Comparison of ENCODE assay signal across 8 cellular contexts in the genomic region with DNA sequence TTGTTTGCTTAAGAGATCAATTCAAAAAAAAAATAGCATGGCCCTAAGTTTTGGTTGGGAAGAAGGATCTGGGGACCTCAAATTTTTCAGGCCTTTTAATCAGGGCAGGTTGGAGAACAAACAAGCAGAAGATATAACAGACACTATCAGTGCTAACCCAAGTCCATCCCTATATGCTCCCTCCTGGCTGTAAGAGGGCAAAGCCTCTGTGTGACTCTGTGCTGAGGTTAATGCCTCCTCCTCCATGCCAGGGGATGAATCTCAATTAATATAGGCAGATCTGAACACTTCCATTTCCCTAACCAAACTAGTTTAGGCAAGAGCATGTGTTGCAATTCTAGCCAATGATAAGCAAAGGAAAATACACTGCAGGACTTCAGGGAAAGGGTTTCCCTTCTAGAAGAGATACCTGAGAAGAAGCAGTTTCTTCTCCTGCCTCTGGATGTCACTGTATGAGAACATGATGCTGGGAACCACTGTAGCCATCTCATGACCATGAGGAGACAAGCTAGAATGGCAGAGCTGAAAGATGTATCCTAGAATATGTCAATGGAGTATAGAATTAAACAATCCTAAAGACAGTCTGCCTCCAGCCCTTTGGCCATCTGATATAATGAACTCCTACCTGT.
DNase-seq lines count a peak whose midpoint lies in the region; ATAC-seq and TF ChIP-seq lines count a peak whose summit lies in the region.

No MANE protein-coding gene starts in this region.

- H3K36me3 Mint-ChIP-seq in activated naive CD4-positive, alpha-beta T cell treated with anti-CD3 and anti-CD28 coated beads for 36 hours (ENCODE audit: low read depth), result no peaks in the 10 kb centered on the region
- no peaks in the 10 kb centered on the region for H3K36me3 Mint-ChIP-seq in activated naive CD4-positive, alpha-beta T cell treated with anti-CD3 and anti-CD28 coated beads, Interleukin-2, amount 10 ng/mL, durations not matched to agents 7 days and 5 days
- H3K36me3 Mint-ChIP-seq in activated CD4-positive, alpha-beta memory T cell treated with anti-CD3 and anti-CD28 coated beads, Interleukin-2, amount 10 ng/mL, durations not matched to agents 7 days and 5 days (ENCODE audit: low read depth), result no peaks in the 10 kb centered on the region

- H3K27me3 ChIP-seq in adrenal gland (no peaks in the 10 kb centered on the region), right lobe of liver (no peaks in the 10 kb centered on the region)

- H3K4me3 ChIP-seq in adrenal gland (no peak overlapping the region), right lobe of liver (no peak overlapping the region)

- peaks cover 23% of the 10 kb centered on the region for H3K27me3 Mint-ChIP-seq in activated naive CD4-positive, alpha-beta T cell treated with anti-CD3 and anti-CD28 coated beads for 36 hours (ENCODE audit: low read depth)
- peaks cover 5% of the 10 kb centered on the region for H3K27me3 Mint-ChIP-seq in activated naive CD4-positive, alpha-beta T cell treated with anti-CD3 and anti-CD28 coated beads, Interleukin-2, amount 10 ng/mL, durations not matched to agents 7 days and 5 days
- peaks cover 8% of the 10 kb centered on the region for H3K27me3 Mint-ChIP-seq in activated CD4-positive, alpha-beta memory T cell treated with anti-CD3 and anti-CD28 coated beads, Interleukin-2, amount 10 ng/mL, durations not matched to agents 7 days and 5 days

- CTCF ChIA-PET in activated naive CD4-positive, alpha-beta T cell treated with anti-CD3 and anti-CD28 coated beads for 36 hours (lab: Charles Lee), result interaction anchor here (1.2 kb wide), 1 partner anchor 181 kb away, joined by 4 read pairs; no protein-coding TSS in a partner anchor
- CTCF ChIA-PET in activated naive CD4-positive, alpha-beta T cell treated with anti-CD3 and anti-CD28 coated beads, Interleukin-2, amount 10 ng/mL, durations not matched to agents 7 days and 5 days (lab: Charles Lee), result interaction anchor here (0.6 to 0.7 kb wide), 2 partner anchors 305 to 551 kb away, joined by 3 read pairs; no protein-coding TSS in a partner anchor
- CTCF ChIA-PET in activated CD4-positive, alpha-beta memory T cell treated with anti-CD3 and anti-CD28 coated beads, Interleukin-2, amount 10 ng/mL, durations not matched to agents 7 days and 5 days (lab: Charles Lee), result interaction anchor here (0.8 to 1.7 kb wide), 2 partner anchors 305 to 307 kb away, joined by 3 to 4 read pairs; no protein-coding TSS in a partner anchor

- H3K4me3 Mint-ChIP-seq in activated naive CD4-positive, alpha-beta T cell treated with anti-CD3 and anti-CD28 coated beads for 36 hours, result no peak overlapping the region
- no peak overlapping the region for H3K4me3 Mint-ChIP-seq in activated naive CD4-positive, alpha-beta T cell treated with anti-CD3 and anti-CD28 coated beads, Interleukin-2, amount 10 ng/mL, durations not matched to agents 7 days and 5 days
- no peak overlapping the region for H3K4me3 Mint-ChIP-seq in activated CD4-positive, alpha-beta memory T cell treated with anti-CD3 and anti-CD28 coated beads, Interleukin-2, amount 10 ng/mL, durations not matched to agents 7 days and 5 days

- ATAC-seq in HG03139 (IDR thresholded peaks at IDR 0.05; ENCODE audit: unreplicated experiment) (peak; percentile 68), right lobe of liver (peak; percentile 81 to 94 (median 88)), GM21825 (IDR thresholded peaks at IDR 0.05; ENCODE audit: unreplicated experiment) (no peak)

- H3K36me3 ChIP-seq in adrenal gland (replicated peaks in 1 of 2) (no peaks in the 10 kb centered on the region), right lobe of liver (no peaks in the 10 kb centered on the region)

- H3K9me3 ChIP-seq in adrenal gland (replicated peaks in 1 of 3) (no peaks in the 10 kb centered on the region), right lobe of liver (no peaks in the 10 kb centered on the region)

- H3K27ac ChIP-seq in adrenal gland, result no peak overlapping the region
- no peak overlapping the region for H3K27ac ChIP-seq in right lobe of liver

- no peak overlapping the region for H3K27ac Mint-ChIP-seq in activated naive CD4-positive, alpha-beta T cell treated with anti-CD3 and anti-CD28 coated beads for 36 hours
- H3K27ac Mint-ChIP-seq in activated naive CD4-positive, alpha-beta T cell treated with anti-CD3 and anti-CD28 coated beads, Interleukin-2, amount 10 ng/mL, durations not matched to agents 7 days and 5 days, result no peak overlapping the region
- no peak overlapping the region for H3K27ac Mint-ChIP-seq in activated CD4-positive, alpha-beta memory T cell treated with anti-CD3 and anti-CD28 coated beads, Interleukin-2, amount 10 ng/mL, durations not matched to agents 7 days and 5 days

- no peaks in the 10 kb centered on the region for H3K4me1 Mint-ChIP-seq in activated naive CD4-positive, alpha-beta T cell treated with anti-CD3 and anti-CD28 coated beads for 36 hours (ENCODE audit: low read depth)
- no peaks in the 10 kb centered on the region for H3K4me1 Mint-ChIP-seq in activated naive CD4-positive, alpha-beta T cell treated with anti-CD3 and anti-CD28 coated beads, Interleukin-2, amount 10 ng/mL, durations not matched to agents 7 days and 5 days
- no peaks in the 10 kb centered on the region for H3K4me1 Mint-ChIP-seq in activated CD4-positive, alpha-beta memory T cell treated with anti-CD3 and anti-CD28 coated beads, Interleukin-2, amount 10 ng/mL, durations not matched to agents 7 days and 5 days

- intact Hi-C loops in activated naive CD4-positive, alpha-beta T cell treated with anti-CD3 and anti-CD28 coated beads for 36 hours (cut with micrococcal nuclease), result no loop called here
- intact Hi-C loops in adrenal gland (cut with DNase I), result no loop called here
- intact Hi-C loops in right lobe of liver (cut with DNase I), result no loop called here

- peak; percentile 7 to 43 (median 31) for TF ChIP-seq CTCF in adrenal gland (IDR thresholded peaks at IDR 0.05)
- TF ChIP-seq CTCF in right lobe of liver (IDR thresholded peaks at IDR 0.05), result peak; percentile 24 to 53 (median 40)

- peak; percentile 5 for DNase-seq in activated naive CD4-positive, alpha-beta T cell treated with anti-CD3 and anti-CD28 coated beads for 36 hours
- DNase-seq in activated naive CD4-positive, alpha-beta T cell treated with anti-CD3 and anti-CD28 coated beads, Interleukin-2, amount 10 ng/mL, durations not matched to agents 7 days and 5 days, result no peak
- DNase-seq in adrenal gland (peak in 2 of 7 donors; percentile 13 to 23), right lobe of liver (no peak), SHP77 (lab: John Stamatoyannopoulos, UW) (no peak)
- DNase-seq in activated CD4-positive, alpha-beta memory T cell treated with anti-CD3 and anti-CD28 coated beads, Interleukin-2, amount 10 ng/mL, durations not matched to agents 7 days and 5 days, result no peak

- TF ChIP-seq POLR2A in adrenal gland (IDR thresholded peaks at IDR 0.05) (no peak), right lobe of liver (IDR thresholded peaks at IDR 0.05) (no peak)

- H3K4me1 ChIP-seq in adrenal gland (replicated peaks in 1 of 2), result no peaks in the 10 kb centered on the region
- no peaks in the 10 kb centered on the region for H3K4me1 ChIP-seq in right lobe of liver

- no peaks in the 10 kb centered on the region for H3K9me3 Mint-ChIP-seq in activated naive CD4-positive, alpha-beta T cell treated with anti-CD3 and anti-CD28 coated beads for 36 hours
- H3K9me3 Mint-ChIP-seq in activated naive CD4-positive, alpha-beta T cell treated with anti-CD3 and anti-CD28 coated beads, Interleukin-2, amount 10 ng/mL, durations not matched to agents 7 days and 5 days, result no peaks in the 10 kb centered on the region
- no peaks in the 10 kb centered on the region for H3K9me3 Mint-ChIP-seq in activated CD4-positive, alpha-beta memory T cell treated with anti-CD3 and anti-CD28 coated beads, Interleukin-2, amount 10 ng/mL, durations not matched to agents 7 days and 5 days

- POLR2A ChIA-PET in activated CD4-positive, alpha-beta memory T cell treated with anti-CD3 and anti-CD28 coated beads, Interleukin-2, amount 10 ng/mL, durations not matched to agents 7 days and 5 days (lab: Charles Lee), result no interaction called here
